Comparison of ENCODE assay signal across 8 cellular contexts in genomic region chr2:86105969-86106945, GRCh38. TPM values are rescaled to one million over a fixed set of nuclear protein-coding genes. Genes with fewer than 3 reads are reported as not detected.
DNase-seq lines count a peak whose midpoint lies in the region; ATAC-seq and TF ChIP-seq lines count a peak whose summit lies in the region.

TSS of gene PTCD3 (plus strand) at chr2:86106235. CDS start at chr2:86106248, 13 bp downstream.

- peaks cover 51% of the 10 kb centered on the region for H3K4me1 Mint-ChIP-seq in T-helper 1 cell treated with Interleukin-12 subunit alpha and Interleukin-12 subunit beta and Interleukin-4 antibody, amounts not matched to agents 30 μg/mL and 1 μg/mL, for 36 hours (ENCODE audit: low read depth)

- peaks cover 38% of the 10 kb centered on the region for H3K36me3 Mint-ChIP-seq in T-helper 1 cell treated with Interleukin-12 subunit alpha and Interleukin-12 subunit beta and Interleukin-4 antibody, amounts not matched to agents 30 μg/mL and 1 μg/mL, for 36 hours (ENCODE audit: low read depth)

- peak; percentile 88 for ATAC-seq in HG02870 (IDR thresholded peaks at IDR 0.05; ENCODE audit: unreplicated experiment)
- peak; percentile 96 to 98 for ATAC-seq in left cardiac atrium

- DNase-seq in GM13976 (ENCODE audit: low spot score) = peak; percentile 93
- DNase-seq in NCI-H1694 (lab: John Stamatoyannopoulos, UW) = peak; percentile 95
- peak; percentile 92 for DNase-seq in amniotic stem cell (lab: John Stamatoyannopoulos, UW)
- peak; percentile 96 for DNase-seq in left cardiac atrium
- DNase-seq in posterior vena cava (ENCODE audit: low spot score) = peak; percentile 98
- peak; percentile 95 for DNase-seq in ureter (ENCODE audit: low spot score)

- peak within 1 kb of the TSS; percentile 90 for H3K4me3 Mint-ChIP-seq in T-helper 1 cell treated with Interleukin-12 subunit alpha and Interleukin-12 subunit beta and Interleukin-4 antibody, amounts not matched to agents 30 μg/mL and 1 μg/mL, for 36 hours

- H3K27ac Mint-ChIP-seq in T-helper 1 cell treated with Interleukin-12 subunit alpha and Interleukin-12 subunit beta and Interleukin-4 antibody, amounts not matched to agents 30 μg/mL and 1 μg/mL, for 36 hours = peak within 1 kb of the TSS; percentile 99

- intact Hi-C loops in left cardiac atrium (cut with DNase I) (no loop called here), posterior vena cava (cut with DNase I) (no loop called here)

- peaks cover 5% of the 10 kb centered on the region for H3K9me3 Mint-ChIP-seq in T-helper 1 cell treated with Interleukin-12 subunit alpha and Interleukin-12 subunit beta and Interleukin-4 antibody, amounts not matched to agents 30 μg/mL and 1 μg/mL, for 36 hours

- in situ Hi-C loops in GM13976 (cut with MboI; ENCODE audit: low sequenced_read_pairs, unreplicated experiment) = no loop called here

- no peaks in the 10 kb centered on the region for H3K27me3 Mint-ChIP-seq in T-helper 1 cell treated with Interleukin-12 subunit alpha and Interleukin-12 subunit beta and Interleukin-4 antibody, amounts not matched to agents 30 μg/mL and 1 μg/mL, for 36 hours (ENCODE audit: low read depth)

- no peak for TF ChIP-seq CTCF in GM13976 (IDR thresholded peaks at IDR 0.05; ENCODE audit: borderline replicate concordance, control extremely low read depth, extremely low read depth, insufficient read depth, missing control alignments)

RNA-seq across cellular contexts. Expression of gene PTCD3, which starts in this region (rescaled TPM):
- total RNA-seq in left cardiac atrium (100 to 1,000 TPM in 1 of 2 donors, 10 to 100 TPM in 1; 89.6 to 124 TPM), posterior vena cava (10 to 100 TPM; 50.7 to 58.5 TPM), ureter (125 TPM)

Comparison
In these comparisons a context has a peak if more than half of its experiments do, and no peak if none do; other contexts are left out.
1. Peak in every context shown above with its lines: DNase-seq and ATAC-seq.